ENCODE assay signal across 1 cellular context in the genomic region with DNA sequence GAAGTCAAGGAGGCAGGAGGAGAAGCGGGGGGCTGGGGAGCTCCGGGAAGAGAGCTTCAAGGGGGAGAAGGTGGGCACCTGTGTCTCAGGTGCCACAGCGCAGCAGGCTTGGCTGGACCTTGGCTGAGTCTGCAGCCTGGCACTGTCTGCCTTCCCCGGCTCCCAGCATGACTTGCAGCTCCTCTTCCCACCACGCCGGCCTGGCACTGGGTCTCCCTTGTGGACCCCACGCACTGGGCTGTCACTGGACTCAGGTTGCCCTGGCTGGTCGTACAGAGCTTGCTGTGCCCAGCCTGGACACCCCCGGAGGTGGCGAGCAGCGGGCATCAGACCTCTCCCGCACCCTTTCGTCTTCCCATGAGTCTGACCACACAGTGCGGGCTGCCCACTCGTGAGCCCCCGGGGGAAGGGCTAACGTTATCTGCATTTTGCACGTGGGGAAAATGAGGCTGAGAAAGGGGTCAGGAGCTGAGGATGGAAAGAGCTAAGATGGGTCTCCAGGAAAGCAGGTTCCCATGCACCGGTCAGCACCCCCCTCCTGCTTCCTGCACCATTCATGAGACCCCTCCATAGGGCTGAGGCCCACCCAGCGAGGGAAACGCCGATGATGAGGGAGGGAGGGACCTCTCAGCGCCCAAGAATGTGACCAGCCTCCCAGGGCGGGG.
TF ChIP-seq lines count a peak whose summit lies in the region.

No MANE protein-coding gene starts in this region.

TF ChIP-seq in GM23338, 12 proteins besides CTCF, POLR2A, EP300 and RAD21 (continued from another document):
- TF ChIP-seq ETS1 (IDR thresholded peaks at IDR 0.05) (no peak), STAT1 (IDR thresholded peaks at IDR 0.05; ENCODE audit: unreplicated experiment) (no peak), NANOG (IDR thresholded peaks at IDR 0.05; ENCODE audit: borderline replicate concordance) (no peak)
- TF ChIP-seq, protein P1, sequence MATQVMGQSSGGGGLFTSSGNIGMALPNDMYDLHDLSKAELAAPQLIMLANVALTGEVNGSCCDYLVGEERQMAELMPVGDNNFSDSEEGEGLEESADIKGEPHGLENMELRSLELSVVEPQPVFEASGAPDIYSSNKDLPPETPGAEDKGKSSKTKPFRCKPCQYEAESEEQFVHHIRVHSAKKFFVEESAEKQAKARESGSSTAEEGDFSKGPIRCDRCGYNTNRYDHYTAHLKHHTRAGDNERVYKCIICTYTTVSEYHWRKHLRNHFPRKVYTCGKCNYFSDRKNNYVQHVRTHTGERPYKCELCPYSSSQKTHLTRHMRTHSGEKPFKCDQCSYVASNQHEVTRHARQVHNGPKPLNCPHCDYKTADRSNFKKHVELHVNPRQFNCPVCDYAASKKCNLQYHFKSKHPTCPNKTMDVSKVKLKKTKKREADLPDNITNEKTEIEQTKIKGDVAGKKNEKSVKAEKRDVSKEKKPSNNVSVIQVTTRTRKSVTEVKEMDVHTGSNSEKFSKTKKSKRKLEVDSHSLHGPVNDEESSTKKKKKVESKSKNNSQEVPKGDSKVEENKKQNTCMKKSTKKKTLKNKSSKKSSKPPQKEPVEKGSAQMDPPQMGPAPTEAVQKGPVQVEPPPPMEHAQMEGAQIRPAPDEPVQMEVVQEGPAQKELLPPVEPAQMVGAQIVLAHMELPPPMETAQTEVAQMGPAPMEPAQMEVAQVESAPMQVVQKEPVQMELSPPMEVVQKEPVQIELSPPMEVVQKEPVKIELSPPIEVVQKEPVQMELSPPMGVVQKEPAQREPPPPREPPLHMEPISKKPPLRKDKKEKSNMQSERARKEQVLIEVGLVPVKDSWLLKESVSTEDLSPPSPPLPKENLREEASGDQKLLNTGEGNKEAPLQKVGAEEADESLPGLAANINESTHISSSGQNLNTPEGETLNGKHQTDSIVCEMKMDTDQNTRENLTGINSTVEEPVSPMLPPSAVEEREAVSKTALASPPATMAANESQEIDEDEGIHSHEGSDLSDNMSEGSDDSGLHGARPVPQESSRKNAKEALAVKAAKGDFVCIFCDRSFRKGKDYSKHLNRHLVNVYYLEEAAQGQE (IDR thresholded peaks at IDR 0.05; ENCODE audit: unreplicated experiment), result no peak
- TF ChIP-seq, protein P2, sequence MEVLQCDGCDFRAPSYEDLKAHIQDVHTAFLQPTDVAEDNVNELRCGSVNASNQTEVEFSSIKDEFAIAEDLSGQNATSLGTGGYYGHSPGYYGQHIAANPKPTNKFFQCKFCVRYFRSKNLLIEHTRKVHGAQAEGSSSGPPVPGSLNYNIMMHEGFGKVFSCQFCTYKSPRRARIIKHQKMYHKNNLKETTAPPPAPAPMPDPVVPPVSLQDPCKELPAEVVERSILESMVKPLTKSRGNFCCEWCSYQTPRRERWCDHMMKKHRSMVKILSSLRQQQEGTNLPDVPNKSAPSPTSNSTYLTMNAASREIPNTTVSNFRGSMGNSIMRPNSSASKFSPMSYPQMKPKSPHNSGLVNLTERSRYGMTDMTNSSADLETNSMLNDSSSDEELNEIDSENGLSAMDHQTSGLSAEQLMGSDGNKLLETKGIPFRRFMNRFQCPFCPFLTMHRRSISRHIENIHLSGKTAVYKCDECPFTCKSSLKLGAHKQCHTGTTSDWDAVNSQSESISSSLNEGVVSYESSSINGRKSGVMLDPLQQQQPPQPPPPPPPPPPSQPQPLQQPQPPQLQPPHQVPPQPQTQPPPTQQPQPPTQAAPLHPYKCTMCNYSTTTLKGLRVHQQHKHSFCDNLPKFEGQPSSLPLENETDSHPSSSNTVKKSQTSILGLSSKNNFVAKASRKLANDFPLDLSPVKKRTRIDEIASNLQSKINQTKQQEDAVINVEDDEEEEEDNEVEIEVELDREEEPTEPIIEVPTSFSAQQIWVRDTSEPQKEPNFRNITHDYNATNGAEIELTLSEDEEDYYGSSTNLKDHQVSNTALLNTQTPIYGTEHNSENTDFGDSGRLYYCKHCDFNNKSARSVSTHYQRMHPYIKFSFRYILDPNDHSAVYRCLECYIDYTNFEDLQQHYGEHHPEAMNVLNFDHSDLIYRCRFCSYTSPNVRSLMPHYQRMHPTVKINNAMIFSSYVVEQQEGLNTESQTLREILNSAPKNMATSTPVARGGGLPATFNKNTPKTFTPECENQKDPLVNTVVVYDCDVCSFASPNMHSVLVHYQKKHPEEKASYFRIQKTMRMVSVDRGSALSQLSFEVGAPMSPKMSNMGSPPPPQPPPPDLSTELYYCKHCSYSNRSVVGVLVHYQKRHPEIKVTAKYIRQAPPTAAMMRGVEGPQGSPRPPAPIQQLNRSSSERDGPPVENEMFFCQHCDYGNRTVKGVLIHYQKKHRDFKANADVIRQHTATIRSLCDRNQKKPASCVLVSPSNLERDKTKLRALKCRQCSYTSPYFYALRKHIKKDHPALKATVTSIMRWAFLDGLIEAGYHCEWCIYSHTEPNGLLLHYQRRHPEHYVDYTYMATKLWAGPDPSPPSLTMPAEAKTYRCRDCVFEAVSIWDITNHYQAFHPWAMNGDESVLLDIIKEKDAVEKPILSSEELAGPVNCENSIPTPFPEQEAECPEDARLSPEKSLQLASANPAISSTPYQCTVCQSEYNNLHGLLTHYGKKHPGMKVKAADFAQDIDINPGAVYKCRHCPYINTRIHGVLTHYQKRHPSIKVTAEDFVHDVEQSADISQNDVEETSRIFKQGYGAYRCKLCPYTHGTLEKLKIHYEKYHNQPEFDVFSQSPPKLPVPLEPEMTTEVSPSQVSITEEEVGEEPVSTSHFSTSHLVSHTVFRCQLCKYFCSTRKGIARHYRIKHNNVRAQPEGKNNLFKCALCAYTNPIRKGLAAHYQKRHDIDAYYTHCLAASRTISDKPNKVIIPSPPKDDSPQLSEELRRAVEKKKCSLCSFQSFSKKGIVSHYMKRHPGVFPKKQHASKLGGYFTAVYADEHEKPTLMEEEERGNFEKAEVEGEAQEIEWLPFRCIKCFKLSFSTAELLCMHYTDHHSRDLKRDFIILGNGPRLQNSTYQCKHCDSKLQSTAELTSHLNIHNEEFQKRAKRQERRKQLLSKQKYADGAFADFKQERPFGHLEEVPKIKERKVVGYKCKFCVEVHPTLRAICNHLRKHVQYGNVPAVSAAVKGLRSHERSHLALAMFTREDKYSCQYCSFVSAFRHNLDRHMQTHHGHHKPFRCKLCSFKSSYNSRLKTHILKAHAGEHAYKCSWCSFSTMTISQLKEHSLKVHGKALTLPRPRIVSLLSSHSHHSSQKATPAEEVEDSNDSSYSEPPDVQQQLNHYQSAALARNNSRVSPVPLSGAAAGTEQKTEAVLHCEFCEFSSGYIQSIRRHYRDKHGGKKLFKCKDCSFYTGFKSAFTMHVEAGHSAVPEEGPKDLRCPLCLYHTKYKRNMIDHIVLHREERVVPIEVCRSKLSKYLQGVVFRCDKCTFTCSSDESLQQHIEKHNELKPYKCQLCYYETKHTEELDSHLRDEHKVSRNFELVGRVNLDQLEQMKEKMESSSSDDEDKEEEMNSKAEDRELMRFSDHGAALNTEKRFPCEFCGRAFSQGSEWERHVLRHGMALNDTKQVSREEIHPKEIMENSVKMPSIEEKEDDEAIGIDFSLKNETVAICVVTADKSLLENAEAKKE (CRISPR knock-in tag; IDR thresholded peaks at IDR 0.05), result no peak
